2 cellular contexts compared by ENCODE assay signal in genomic region chr1:172650474-172651193, GRCh38.
TF ChIP-seq lines count a peak whose summit lies in the region.

No MANE protein-coding gene starts in this region.

TF ChIP-seq in K562, 482 proteins besides CTCF, POLR2A, EP300 and RAD21 (continued from another document):
- TF ChIP-seq FOSL1 (tag; conservative IDR thresholded peaks at IDR 0.05) (peak; percentile 54), NR4A1 (CRISPR knock-in tag; IDR thresholded peaks at IDR 0.05) (no peak), NR4A1 (tag; IDR thresholded peaks at IDR 0.05) (no peak), SMC3 (conservative IDR thresholded peaks at IDR 0.05; ENCODE audit: insufficient read depth, low read depth, low read length) (no peak)

TF ChIP-seq in HEK293T, 16 proteins besides CTCF, POLR2A, EP300 and RAD21 (continued from another document):
- no peak for TF ChIP-seq LEF1 (IDR thresholded peaks at IDR 0.05; ENCODE audit: borderline replicate concordance)
- no peak for TF ChIP-seq SUZ12 (IDR thresholded peaks at IDR 0.05)
- TF ChIP-seq HDGF (IDR thresholded peaks at IDR 0.05; ENCODE audit: borderline replicate concordance), result no peak
- TF ChIP-seq SP1 (IDR thresholded peaks at IDR 0.05), result no peak
- no peak for TF ChIP-seq FOXA1 (IDR thresholded peaks at IDR 0.05)
- no peak for TF ChIP-seq ZNF384 (IDR thresholded peaks at IDR 0.05)
- no peak for TF ChIP-seq L3MBTL2 (conservative IDR thresholded peaks at IDR 0.05)
- no peak for TF ChIP-seq ELF4 (IDR thresholded peaks at IDR 0.05)
